ENCODE assay signal across 14 cellular contexts in genomic region chr14:53881161-53881846, GRCh38.
DNase-seq lines count a peak whose midpoint lies in the region; ATAC-seq, FAIRE-seq and TF ChIP-seq lines count a peak whose summit lies in the region.
"Had no signal": no experiment of that assay in that cellular context is flagged by ENCODE, and none has a peak within 500 bp of the region (broad histone marks: within the 10 kb centered on the region; RNA-seq: fewer than 3 reads in every experiment).

No MANE protein-coding gene starts in this region.

- H2AFZ ChIP-seq in GM12878 (ENCODE audit: control insufficient read depth, low read depth, low read length): no peak overlapping the region

- H3K9ac ChIP-seq in GM12878 (ENCODE audit: control insufficient read depth, insufficient read depth, low read length): no peak overlapping the region

- no peak for TF ChIP-seq RAD21 in GM12878 (IDR thresholded peaks at IDR 0.05; ENCODE audit: insufficient read depth, low read depth, low read length)

- no peak for TF ChIP-seq EP300 in GM12878 (IDR thresholded peaks at IDR 0.05; ENCODE audit: borderline replicate concordance in 1 of 2, control insufficient read depth in 1 of 2, low read depth in 2 of 2, low read length in 2 of 2)

- FAIRE-seq in GM12878 (lab: Jason Lieb, UNC): no peak
- FAIRE-seq: K562 had no signal

- H3K4me3 ChIP-seq in GM12878: no peak overlapping the region
- H3K4me3 ChIP-seq in CD4-positive, alpha-beta memory T cell (ENCODE audit: low read length in 2 of 2): no peak overlapping the region
- H3K4me3 ChIP-seq: cardiac muscle cell, K562 had no signal

- H4K20me1 ChIP-seq in GM12878 (ENCODE audit: control insufficient read depth, insufficient read depth): no peaks in the 10 kb centered on the region

- RAD21 ChIA-PET in GM12878 (lab: Charles Lee; ENCODE audit: unreplicated experiment): no interaction called here

- SMC1A ChIA-PET in GM12878 (lab: Charles Lee; ENCODE audit: uncharacterized antibody, unreplicated experiment): no interaction called here

- peak overlapping the region; percentile 30; the same call in 1 of the 2 replicates for H3K4me3 Mint-ChIP-seq in HFFc6
- H3K4me3 Mint-ChIP-seq in activated CD4-positive, alpha-beta memory T cell treated with anti-CD3 and anti-CD28 coated beads, Interleukin-2, amount 10 ng/mL, durations not matched to agents 7 days and 5 days: no peak overlapping the region
- no peak overlapping the region for H3K4me3 Mint-ChIP-seq in CD4-positive, alpha-beta memory T cell

- TF ChIP-seq CTCF in HFFc6 (IDR thresholded peaks at IDR 0.05): no peak
- no peak for TF ChIP-seq CTCF in GM12878 (IDR thresholded peaks at IDR 0.05 in 2 of 3, conservative IDR thresholded peaks at IDR 0.05 in 1 of 3; ENCODE audit: control insufficient read depth in 2 of 3, extremely low read depth in 1 of 3, insufficient read depth in 1 of 3, low read depth in 3 of 3, low read length in 3 of 3)

- H3K27ac Mint-ChIP-seq in HFFc6: peak overlapping the region; percentile 63; the same call in 1 of the 2 replicates
- H3K27ac Mint-ChIP-seq in activated CD4-positive, alpha-beta memory T cell treated with anti-CD3 and anti-CD28 coated beads, Interleukin-2, amount 10 ng/mL, durations not matched to agents 7 days and 5 days: no peak overlapping the region
- no peak overlapping the region for H3K27ac Mint-ChIP-seq in CD4-positive, alpha-beta memory T cell

- H3K27ac ChIP-seq in GM12878 (ENCODE audit: control insufficient read depth, insufficient read depth): peak overlapping the region; percentile 84
- H3K27ac ChIP-seq in CD4-positive, alpha-beta memory T cell (ENCODE audit: low read depth, low read length): no peak overlapping the region
- H3K27ac ChIP-seq: cardiac muscle cell had no signal

- in situ Hi-C loops in GM12878 (cut with MboI): no loop called here

- peaks cover 6% of the 10 kb centered on the region for H3K27me3 Mint-ChIP-seq in HFFc6 (ENCODE audit: insufficient read depth)
- H3K27me3 Mint-ChIP-seq in activated CD4-positive, alpha-beta memory T cell treated with anti-CD3 and anti-CD28 coated beads, Interleukin-2, amount 10 ng/mL, durations not matched to agents 7 days and 5 days: no peaks in the 10 kb centered on the region
- no peaks in the 10 kb centered on the region for H3K27me3 Mint-ChIP-seq in CD4-positive, alpha-beta memory T cell

- H3K27me3 ChIP-seq in GM12878 (replicated peaks in 1 of 2; ENCODE audit: control insufficient read depth in 2 of 2, insufficient read depth in 2 of 2, low read length in 1 of 2): no peaks in the 10 kb centered on the region
- H3K27me3 ChIP-seq in CD4-positive, alpha-beta memory T cell (ENCODE audit: insufficient read depth, low read length): no peaks in the 10 kb centered on the region
- H3K27me3 ChIP-seq: cardiac muscle cell had no signal

- CTCF ChIA-PET in GM12878 (lab: Yijun Ruan, JAX): no interaction called here
- CTCF ChIA-PET in activated CD4-positive, alpha-beta memory T cell treated with anti-CD3 and anti-CD28 coated beads, Interleukin-2, amount 10 ng/mL, durations not matched to agents 7 days and 5 days (lab: Charles Lee): no interaction called here
- CTCF ChIA-PET in CD4-positive, alpha-beta memory T cell (lab: Charles Lee; ENCODE audit: partially characterized antibody): no interaction called here

- TF ChIP-seq POLR2A in GM12878 (IDR thresholded peaks at IDR 0.05; ENCODE audit: low read depth, low read length): no peak

- H3K9me3 ChIP-seq in GM12878 (replicated peaks; ENCODE audit: control insufficient read depth, insufficient read depth, low read length): no peaks in the 10 kb centered on the region; the same call in 2 of the 3 replicates
- H3K9me3 ChIP-seq in CD4-positive, alpha-beta memory T cell (ENCODE audit: control insufficient read depth in 1 of 2, low read length in 2 of 2): no peaks in the 10 kb centered on the region

- WGBS in GM12878 (ENCODE audit: insufficient coverage, insufficient replicate concordance, low lambda C conversion rate, missing lambda C conversion rate): 9% methylated on average over 4 of the region's 4 CpGs

- no peak overlapping the region for H3K4me2 ChIP-seq in GM12878 (ENCODE audit: control insufficient read depth, insufficient read depth)

- no peaks in the 10 kb centered on the region for H3K79me2 ChIP-seq in GM12878 (ENCODE audit: control insufficient read depth, insufficient read depth, low read length)

- H3K4me1 ChIP-seq in GM12878 (ENCODE audit: control insufficient read depth, insufficient read depth, low read length): peaks cover 4% of the 10 kb centered on the region; the same call in 1 of the 2 replicates
- no peaks in the 10 kb centered on the region for H3K4me1 ChIP-seq in CD4-positive, alpha-beta memory T cell (ENCODE audit: insufficient read depth, low read length)

- H3K9me3 Mint-ChIP-seq in HFFc6: peaks cover 5% of the 10 kb centered on the region; the same call in 1 of the 2 replicates
- peaks cover 3% of the 10 kb centered on the region for H3K9me3 Mint-ChIP-seq in activated CD4-positive, alpha-beta memory T cell treated with anti-CD3 and anti-CD28 coated beads, Interleukin-2, amount 10 ng/mL, durations not matched to agents 7 days and 5 days
- H3K9me3 Mint-ChIP-seq in CD4-positive, alpha-beta memory T cell: peaks cover 0 to 12% (median 4%) of the 10 kb centered on the region in 8 donors

- DNase-seq in HFFc6 (peak; percentile 66), GM12878 (ENCODE audit: low read depth, low spot score) (no peak), kidney tubule cell (ENCODE audit: low spot score) (peak; percentile 27), globus pallidus (ENCODE audit: low spot score) (no peak), cerebellar nuclear complex (lab: John Stamatoyannopoulos, UW) (no peak)
- no peak for DNase-seq in activated CD4-positive, alpha-beta memory T cell treated with anti-CD3 and anti-CD28 coated beads, Interleukin-2, amount 10 ng/mL, durations not matched to agents 7 days and 5 days
- no peak for DNase-seq in CD4-positive, alpha-beta memory T cell
- DNase-seq: activated CD8-positive, alpha-beta memory T cell treated with anti-CD3 and anti-CD28 coated beads for 24 hours; activated effector memory CD4-positive, alpha-beta T cell treated with anti-CD3 and anti-CD28 coated beads, Interleukin-2, amount 50 U/mL, for 16 hours; COR-L47 had no signal

- BruUV-seq in GM12878 (replicated peaks; lab: Mats Ljungman, UMichigan): no TSS peak

- peaks cover 22% of the 10 kb centered on the region for H3K4me1 Mint-ChIP-seq in HFFc6 (ENCODE audit: low read depth)
- no peaks in the 10 kb centered on the region for H3K4me1 Mint-ChIP-seq in activated CD4-positive, alpha-beta memory T cell treated with anti-CD3 and anti-CD28 coated beads, Interleukin-2, amount 10 ng/mL, durations not matched to agents 7 days and 5 days
- H3K4me1 Mint-ChIP-seq in CD4-positive, alpha-beta memory T cell: no peaks in the 10 kb centered on the region

- intact Hi-C loops in GM12878 (cut with micrococcal nuclease; ENCODE audit: unreplicated experiment): no loop called here
- intact Hi-C loops in CD4-positive, alpha-beta memory T cell (cut with micrococcal nuclease): no loop called here

- POLR2A ChIA-PET in GM12878 (lab: Charles Lee): no interaction called here
- POLR2A ChIA-PET in activated CD4-positive, alpha-beta memory T cell treated with anti-CD3 and anti-CD28 coated beads, Interleukin-2, amount 10 ng/mL, durations not matched to agents 7 days and 5 days (lab: Charles Lee): no interaction called here
- POLR2A ChIA-PET in CD4-positive, alpha-beta memory T cell (lab: Charles Lee; ENCODE audit: partially characterized antibody): no interaction called here

- H3K36me3 Mint-ChIP-seq in HFFc6 (ENCODE audit: low read depth): 0 out of 2 replicates have a peak, but pooled peaks cover 5% of the 10 kb centered on the region
- no peaks in the 10 kb centered on the region for H3K36me3 Mint-ChIP-seq in activated CD4-positive, alpha-beta memory T cell treated with anti-CD3 and anti-CD28 coated beads, Interleukin-2, amount 10 ng/mL, durations not matched to agents 7 days and 5 days (ENCODE audit: low read depth)
- no peaks in the 10 kb centered on the region for H3K36me3 Mint-ChIP-seq in CD4-positive, alpha-beta memory T cell

- no peak for ATAC-seq in GM12878
- ATAC-seq: esophagus mucosa, K562, Right ventricle myocardium inferior had no signal

- no peaks in the 10 kb centered on the region for H3K36me3 ChIP-seq in GM12878 (ENCODE audit: control insufficient read depth in 2 of 2, insufficient read depth in 2 of 2, low read length in 1 of 2)
- H3K36me3 ChIP-seq in CD4-positive, alpha-beta memory T cell (ENCODE audit: insufficient read depth, low read length): no peaks in the 10 kb centered on the region
- H3K36me3 ChIP-seq: cardiac muscle cell had no signal

TF ChIP-seq in GM12878, 131 proteins besides CTCF, POLR2A, EP300 and RAD21 (continues in another document):
- TF ChIP-seq YBX1 (IDR thresholded peaks at IDR 0.05) (no peak), KDM1A (IDR thresholded peaks at IDR 0.05; ENCODE audit: borderline replicate concordance) (no peak), CEBPB (IDR thresholded peaks at IDR 0.05; ENCODE audit: borderline replicate concordance in 1 of 2, low read depth in 2 of 2, low read length in 2 of 2) (no peak), PKNOX1 (IDR thresholded peaks at IDR 0.05) (no peak), ZNF24 (IDR thresholded peaks at IDR 0.05) (no peak), HCFC1 (IDR thresholded peaks at IDR 0.05; ENCODE audit: low read length) (no peak), ZNF274 (IDR thresholded peaks at IDR 0.05; ENCODE audit: insufficient read depth, insufficient read length) (no peak), NBN (IDR thresholded peaks at IDR 0.05) (no peak), MTA3 (IDR thresholded peaks at IDR 0.05; ENCODE audit: borderline replicate concordance, low read length) (no peak)

Comparison
In these comparisons a context has a peak if more than half of its experiments do, and no peak if none do; other contexts are left out.
1. DNase-seq: peak in HFFc6 (single experiment) and kidney tubule cell (single experiment); none in GM12878 (single experiment), activated CD4-positive, alpha-beta memory T cell treated with anti-CD3 and anti-CD28 coated beads, Interleukin-2, amount 10 ng/mL, durations not matched to agents 7 days and 5 days (single experiment), globus pallidus (single experiment), CD4-positive, alpha-beta memory T cell (0 of 5) and cerebellar nuclear complex (0 of 2).